Comparison of ENCODE assay signal across 21 cellular contexts in the genomic region with DNA sequence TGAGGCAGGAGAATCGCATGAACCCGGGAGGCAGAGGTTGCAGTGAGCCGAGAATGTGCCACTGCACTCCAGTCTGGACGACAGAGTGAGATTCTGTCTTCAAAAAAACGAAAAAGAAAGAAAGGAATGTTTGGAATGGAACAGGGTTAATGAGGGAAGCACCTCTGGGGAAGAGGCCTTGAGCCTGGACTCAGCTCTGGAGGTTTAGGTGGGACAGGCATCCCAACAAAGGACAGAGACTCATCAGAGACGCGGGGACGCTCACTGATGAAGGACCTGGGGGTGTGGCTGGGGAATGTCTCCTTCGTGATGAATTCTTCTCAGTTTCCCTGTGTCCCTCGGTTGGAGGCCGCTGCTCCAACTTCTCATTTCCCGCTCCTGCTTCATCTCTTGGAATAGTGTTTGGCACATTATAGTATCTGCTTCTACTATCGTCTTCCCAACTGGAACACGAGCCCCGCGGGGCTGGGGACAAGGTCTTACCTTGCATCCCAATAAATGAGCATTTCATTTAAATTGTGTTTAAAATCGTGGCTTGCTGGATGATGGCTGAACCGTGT. TPM values are rescaled to one million over a fixed set of nuclear protein-coding genes. Genes with fewer than 3 reads are reported as not detected.
DNase-seq lines count a peak whose midpoint lies in the region; ATAC-seq, FAIRE-seq and TF ChIP-seq lines count a peak whose summit lies in the region.
"Had no signal": no experiment of that assay in that cellular context is flagged by ENCODE, and none has a peak within 500 bp of the region (broad histone marks: within the 10 kb centered on the region; RNA-seq: fewer than 3 reads in every experiment).

No MANE protein-coding gene starts in this region.

- intact Hi-C loops in HepG2 (cut with micrococcal nuclease; ENCODE audit: unreplicated experiment) = no loop called here
- intact Hi-C loops in vagina (cut with DNase I) = no loop called here

- POLR2A ChIA-PET in HepG2 (lab: Yijun Ruan, JAX) = no interaction called here

- H3K36me3 ChIP-seq in HepG2 (replicated peaks in 1 of 2; ENCODE audit: control insufficient read depth in 1 of 2, insufficient read depth in 2 of 2, low read length in 2 of 2) (no peaks in the 10 kb centered on the region), vagina (no peaks in the 10 kb centered on the region)
- H3K36me3 ChIP-seq: HAP-1 had no signal

- peak; percentile 71 for DNase-seq in ELF-1 (ENCODE audit: low read depth, low spot score)
- DNase-seq in HepG2 (ENCODE audit: low spot score) = no peak
- peak; percentile 52 to 70 for DNase-seq in vagina (ENCODE audit: extremely low spot score in 2 of 2)
- no peak for DNase-seq in occipital lobe (lab: John Stamatoyannopoulos, UW)
- DNase-seq in NCI-H2196 (lab: John Stamatoyannopoulos, UW; ENCODE audit: unreplicated experiment) = no peak
- DNase-seq: ACHN; CD4-positive, alpha-beta memory T cell; EL; NCI-H1105 treated with DMSO at 0.1 percent for 48 hours; NCI-H1694; NCI-H2081 treated with DMSO at 0.1 percent for 48 hours; NK-92 treated with Interleukin-12 subunit alpha and Interleukin-12 subunit beta, amount 100 ng/mL, for 24 hours; SHP77; SK-N-SH had no signal

- TF ChIP-seq RAD21 in HepG2 (CRISPR knock-in tag; IDR thresholded peaks at IDR 0.05) = no peak

- FAIRE-seq in HepG2 (lab: Jason Lieb, UNC) = no peak
- FAIRE-seq: GM12891, GM19239, RCC 7860 had no signal

- H3K9ac ChIP-seq in HepG2 (ENCODE audit: insufficient read depth, low read depth, low read length) = no peak overlapping the region
- H3K9ac ChIP-seq: SK-N-SH had no signal

- BruUV-seq in HepG2 (replicated peaks; lab: Mats Ljungman, UMichigan) = no TSS peak

- H3K4me1 ChIP-seq in HepG2 (ENCODE audit: insufficient read depth, low read length) (peaks cover 33% of the 10 kb centered on the region), vagina (no peaks in the 10 kb centered on the region)
- H3K4me1 ChIP-seq: HAP-1 had no signal

- no peaks in the 10 kb centered on the region for H3K9me3 ChIP-seq in HepG2 (ENCODE audit: low read length)
- H3K9me3 ChIP-seq in vagina = no peaks in the 10 kb centered on the region
- H3K9me3 ChIP-seq: HAP-1, SK-N-SH had no signal

- peak overlapping the region; percentile 61 for H3K27ac ChIP-seq in VCaP
- no peak overlapping the region for H3K27ac ChIP-seq in HepG2 (ENCODE audit: extremely low read length, insufficient read depth, low read length)
- no peak overlapping the region for H3K27ac ChIP-seq in vagina

- CTCF ChIA-PET in HepG2 (lab: Yijun Ruan, JAX; ENCODE audit: low intra/inter-chr PET ratio, low total read pairs) = no interaction called here

- H3K4me3 ChIP-seq in HepG2 (replicated peaks in 1 of 3; ENCODE audit: insufficient read depth in 1 of 3, low read depth in 2 of 3, low read length in 3 of 3) (no peak overlapping the region), vagina (no peak overlapping the region)
- H3K4me3 ChIP-seq: HAP-1 had no signal

- no peak for TF ChIP-seq POLR2A in HepG2 (IDR thresholded peaks at IDR 0.05; ENCODE audit: insufficient read depth in 1 of 2, low read depth in 2 of 2, low read length in 2 of 2)
- TF ChIP-seq POLR2A in vagina (IDR thresholded peaks at IDR 0.05) = no peak

- H4K20me1 ChIP-seq in HepG2 (ENCODE audit: insufficient read depth, low read length) = no peaks in the 10 kb centered on the region

- 70% methylated on average over 18 of the region's 18 CpGs for WGBS in HepG2 (ENCODE audit: low lambda C conversion rate)

- no peak overlapping the region for H3K4me2 ChIP-seq in HepG2 (ENCODE audit: low read depth, low read length)
- H3K4me2 ChIP-seq: SK-N-SH had no signal

- in situ Hi-C loops in HepG2 (cut with HindIII; ENCODE audit: extremely low pct_ligation_motif_present, low pct_unique_long_range_greater_than_20kb) = no loop called here

- no peaks in the 10 kb centered on the region for H3K79me2 ChIP-seq in HepG2 (ENCODE audit: insufficient read depth, low read length)

- TF ChIP-seq CTCF in VCaP (conservative IDR thresholded peaks at IDR 0.05) (no peak), HepG2 (CRISPR knock-in tag; IDR thresholded peaks at IDR 0.05) (no peak), vagina (IDR thresholded peaks at IDR 0.05) (no peak)

- H3K27me3 ChIP-seq in HepG2 (ENCODE audit: control insufficient read depth in 1 of 2, insufficient read depth in 2 of 2, low read length in 2 of 2) (peaks cover 0 to 6% of the 10 kb centered on the region in 2 experiments; a peak in 2 of 5 replicates), vagina (no peaks in the 10 kb centered on the region)

- no peak for TF ChIP-seq EP300 in HepG2 (IDR thresholded peaks at IDR 0.05; ENCODE audit: low read depth in 2 of 2, low read length in 2 of 2)
- TF ChIP-seq EP300 in HepG2 (CRISPR knock-in tag; IDR thresholded peaks at IDR 0.05; ENCODE audit: borderline replicate concordance) = no peak

- H2AFZ ChIP-seq in HepG2 (ENCODE audit: low read length) = no peak overlapping the region

- ATAC-seq in HepG2 (peak; percentile 22; the same call in 1 of the 3 replicates), HG03520 (IDR thresholded peaks at IDR 0.05; ENCODE audit: unreplicated experiment) (no peak)

TF ChIP-seq in HepG2, 621 proteins besides CTCF, POLR2A, EP300 and RAD21 (continues in another document):
- TF ChIP-seq HNF4G (IDR thresholded peaks at IDR 0.05; ENCODE audit: borderline replicate concordance, low read depth, low read length) (no peak), HNF4G (CRISPR knock-in tag; IDR thresholded peaks at IDR 0.05; ENCODE audit: borderline replicate concordance, low read depth) (no peak), ZNF567 (CRISPR knock-in tag; IDR thresholded peaks at IDR 0.05; ENCODE audit: borderline replicate concordance) (no peak), SETDB1 (CRISPR knock-in tag; IDR thresholded peaks at IDR 0.05; ENCODE audit: borderline replicate concordance) (no peak)

RNA-seq across cellular contexts. Expression of a gene that starts 27.6 kb away (rescaled TPM):
- total RNA-seq in HepG2 (2016; rRNA removed; fragmentation: Illumina TruSeq; extraction: Trizol) (not detected in 2 replicates), vagina (not detected), occipital lobe (not detected)
- total RNA-seq in HepG2 (2016; cell fraction: cytosol; rRNA removed; fragmentation: Illumina TruSeq; extraction: Trizol; ENCODE audit: low read depth) = not detected in 2 replicates
- total RNA-seq in HepG2 (2016; cell fraction: insoluble cytoplasmic fraction; rRNA removed; fragmentation: Illumina TruSeq; extraction: Trizol) = not detected in 2 replicates
- total RNA-seq in HepG2 (2016; cell fraction: membrane; rRNA removed; fragmentation: Illumina TruSeq; extraction: Trizol) = not detected in 2 replicates
- not detected in 2 replicates for total RNA-seq in HepG2 (2016; cell fraction: nucleus; rRNA removed; fragmentation: Illumina TruSeq; extraction: Trizol)
- not detected in 2 replicates for polyA plus RNA-seq in HepG2 (2011; rRNA removed)
- not detected in 2 replicates for polyA plus RNA-seq in HepG2 (2011; cell fraction: cytosol; rRNA removed)
- not detected in 2 replicates for polyA plus RNA-seq in HepG2 (2011; cell fraction: nucleus; rRNA removed)
- polyA plus RNA-seq in HepG2 (2012) = not detected in 2 replicates
- not detected in 2 replicates for polyA plus RNA-seq in HepG2 (2016; cell fraction: cytosol; fragmentation: Illumina TruSeq; extraction: Trizol; ENCODE audit: low read depth)
- polyA plus RNA-seq in HepG2 (2016; cell fraction: insoluble cytoplasmic fraction; fragmentation: Illumina TruSeq; extraction: Trizol; ENCODE audit: low read depth) = not detected in 2 replicates
- polyA plus RNA-seq in HepG2 (2016; cell fraction: membrane; fragmentation: Illumina TruSeq; extraction: Trizol; ENCODE audit: low read depth) = not detected in 2 replicates
- polyA plus RNA-seq in HepG2 (2016; cell fraction: nucleus; fragmentation: Illumina TruSeq; extraction: Trizol; ENCODE audit: insufficient read depth, low read depth) = not detected in 2 replicates
- polyA minus RNA-seq in HepG2 (2011; rRNA and poly(A)+ RNA removed; ENCODE audit: low replicate concordance) = not detected in 2 replicates
- not detected in 2 replicates for polyA minus RNA-seq in HepG2 (2011; cell fraction: cytosol; rRNA and poly(A)+ RNA removed)
- not detected in 2 replicates for polyA minus RNA-seq in HepG2 (2011; cell fraction: nucleus; rRNA and poly(A)+ RNA removed)
- total RNA-seq: CD4-positive, alpha-beta memory T cell; NCI-H460 had no signal
- polyA plus RNA-seq: CD4-positive, alpha-beta memory T cell; SK-N-SH had no signal

RNA-seq across cellular contexts. Expression of a gene that starts 54.0 kb away (rescaled TPM):
- total RNA-seq in HepG2 (2016; rRNA removed; fragmentation: Illumina TruSeq; extraction: Trizol) = not detected in 2 replicates
- total RNA-seq in HepG2 (2016; cell fraction: cytosol; rRNA removed; fragmentation: Illumina TruSeq; extraction: Trizol; ENCODE audit: low read depth) = not detected in 2 replicates
- not detected in 2 replicates for total RNA-seq in HepG2 (2016; cell fraction: insoluble cytoplasmic fraction; rRNA removed; fragmentation: Illumina TruSeq; extraction: Trizol)
- not detected in 2 replicates for total RNA-seq in HepG2 (2016; cell fraction: membrane; rRNA removed; fragmentation: Illumina TruSeq; extraction: Trizol)
- total RNA-seq in HepG2 (2016; cell fraction: nucleus; rRNA removed; fragmentation: Illumina TruSeq; extraction: Trizol) = not detected in 2 replicates
- 0.01 and 0.09 TPM in 2 replicates for polyA plus RNA-seq in HepG2 (2011; rRNA removed)
- polyA plus RNA-seq in HepG2 (2011; cell fraction: cytosol; rRNA removed) = 0.01 and 0.03 TPM in 2 replicates
- 0.14 and 0.32 TPM in 2 replicates for polyA plus RNA-seq in HepG2 (2011; cell fraction: nucleus; rRNA removed)
- 0.05 TPM in 2 replicates for polyA plus RNA-seq in HepG2 (2012)
- polyA plus RNA-seq in HepG2 (2016; cell fraction: cytosol; fragmentation: Illumina TruSeq; extraction: Trizol; ENCODE audit: low read depth) = not detected in 2 replicates
- not detected in 2 replicates for polyA plus RNA-seq in HepG2 (2016; cell fraction: insoluble cytoplasmic fraction; fragmentation: Illumina TruSeq; extraction: Trizol; ENCODE audit: low read depth)
- not detected in 2 replicates for polyA plus RNA-seq in HepG2 (2016; cell fraction: membrane; fragmentation: Illumina TruSeq; extraction: Trizol; ENCODE audit: low read depth)
- not detected in 2 replicates for polyA plus RNA-seq in HepG2 (2016; cell fraction: nucleus; fragmentation: Illumina TruSeq; extraction: Trizol; ENCODE audit: insufficient read depth, low read depth)
- 0.04 TPM in 1 of 2 replicates, not detected in the other for polyA minus RNA-seq in HepG2 (2011; rRNA and poly(A)+ RNA removed; ENCODE audit: low replicate concordance)
- polyA minus RNA-seq in HepG2 (2011; cell fraction: cytosol; rRNA and poly(A)+ RNA removed) = not detected in 2 replicates
- 0.13 TPM in 1 of 2 replicates, not detected in the other for polyA minus RNA-seq in HepG2 (2011; cell fraction: nucleus; rRNA and poly(A)+ RNA removed)
- not detected for total RNA-seq in vagina
- not detected for total RNA-seq in occipital lobe
- total RNA-seq: CD4-positive, alpha-beta memory T cell; NCI-H460 had no signal
- polyA plus RNA-seq: CD4-positive, alpha-beta memory T cell; SK-N-SH had no signal

Comparison
In these comparisons a context has a peak if more than half of its experiments do, and no peak if none do; other contexts are left out.
1. DNase-seq: peak in ELF-1 (single experiment) and vagina (2 of 2); none in HepG2 (single experiment), occipital lobe (single experiment) and NCI-H2196 (single experiment).